ENCODE assay signal across 10 cellular contexts in the genomic region with DNA sequence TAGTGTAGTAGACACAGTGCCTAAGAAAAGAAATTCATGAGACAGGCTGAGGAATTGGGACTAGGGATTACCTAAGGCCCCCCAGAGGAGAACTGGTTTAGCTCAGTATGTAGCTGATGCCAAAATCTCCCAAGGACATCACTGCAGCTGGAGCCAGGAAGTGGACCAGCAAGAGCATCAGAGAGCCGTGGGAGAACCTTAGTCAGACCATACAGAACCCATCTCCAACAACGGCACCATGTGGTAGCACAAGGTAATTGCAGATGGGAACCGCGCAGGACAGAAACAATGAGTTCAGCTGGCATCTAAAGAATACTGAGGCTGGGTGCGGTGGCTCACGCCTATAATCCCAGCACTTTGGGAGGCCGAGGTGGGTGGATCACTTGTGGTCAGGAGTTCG.
DNase-seq lines count a peak whose midpoint lies in the region; ATAC-seq, FAIRE-seq and TF ChIP-seq lines count a peak whose summit lies in the region.
"Had no signal": no experiment of that assay in that cellular context is flagged by ENCODE, and none has a peak within 500 bp of the region (broad histone marks: within the 10 kb centered on the region; RNA-seq: fewer than 3 reads in every experiment).

No MANE protein-coding gene starts in this region.

- no peaks in the 10 kb centered on the region for H3K27me3 Mint-ChIP-seq in WTC11 (ENCODE audit: low read depth)

- peak; percentile 84 for DNase-seq in ELF-1 (ENCODE audit: low read depth, low spot score)
- peak; percentile 3 for DNase-seq in HT-29 (ENCODE audit: low spot score)
- peak; percentile 80 for DNase-seq in WTC11 (ENCODE audit: low spot score)
- no peak for DNase-seq in kidney
- DNase-seq: body of pancreas, substantia nigra had no signal

- no peak overlapping the region for H3K27ac Mint-ChIP-seq in WTC11

- no peaks in the 10 kb centered on the region for H3K9me3 Mint-ChIP-seq in WTC11

- POLR2A ChIA-PET in WTC11 (lab: Charles Lee): no interaction called here

- H3K9ac ChIP-seq in liver (ENCODE audit: low read depth in 1 of 2, low read length in 2 of 2) (no peak overlapping the region), kidney (ENCODE audit: low read length in 2 of 2) (no peak overlapping the region)

- intact Hi-C loops in kidney (cut with DNase I): no loop called here

- peak; percentile 69 for TF ChIP-seq CTCF in WTC11 (IDR thresholded peaks at IDR 0.05)
- peak; percentile 37 for TF ChIP-seq CTCF in liver (IDR thresholded peaks at IDR 0.05; ENCODE audit: low read depth, low read length, missing input control)
- no peak for TF ChIP-seq CTCF in kidney (IDR thresholded peaks at IDR 0.05; ENCODE audit: borderline replicate concordance, extremely low read depth, insufficient read depth)

- H3K4me1 Mint-ChIP-seq in WTC11: no peaks in the 10 kb centered on the region

- no peak overlapping the region for H3K4me3 Mint-ChIP-seq in WTC11

- H3K9me3 ChIP-seq in liver (ENCODE audit: control insufficient read depth in 4 of 4, low read length in 3 of 4): peaks cover 2 to 4% (median 3%) of the 10 kb centered on the region in 4 donors
- peaks cover 0 to 3% of the 10 kb centered on the region in 2 donors for H3K9me3 ChIP-seq in kidney (ENCODE audit: control insufficient read depth in 1 of 2, low read length in 2 of 2)

- TF ChIP-seq RAD21 in liver (IDR thresholded peaks at IDR 0.05): peak; percentile 44 to 47

- H3K4me3 ChIP-seq in liver (ENCODE audit: low read depth in 1 of 3, low read length in 3 of 3) (no peak overlapping the region), kidney (ENCODE audit: low read length in 2 of 2) (no peak overlapping the region)
- H3K4me3 ChIP-seq: body of pancreas had no signal

- no peak overlapping the region for H3K27ac ChIP-seq in liver (ENCODE audit: low read depth in 1 of 2, low read length in 2 of 2)
- H3K27ac ChIP-seq in kidney (ENCODE audit: low read depth in 2 of 2, low read length in 2 of 2): no peak overlapping the region
- H3K27ac ChIP-seq: body of pancreas had no signal

- no peak for FAIRE-seq in kidney (lab: Jason Lieb, UNC)

- H3K36me3 ChIP-seq in liver (ENCODE audit: control insufficient read depth in 4 of 4, insufficient read depth in 3 of 4, low read depth in 1 of 4, low read length in 3 of 4): no peaks in the 10 kb centered on the region
- H3K36me3 ChIP-seq in kidney (ENCODE audit: control insufficient read depth in 1 of 2, insufficient read depth in 2 of 2, low read length in 2 of 2): no peaks in the 10 kb centered on the region

- H3K36me3 Mint-ChIP-seq in WTC11: no peaks in the 10 kb centered on the region

- H3K27me3 ChIP-seq in liver (ENCODE audit: control insufficient read depth in 4 of 4, insufficient read depth in 4 of 4, low read length in 3 of 4): no peaks in the 10 kb centered on the region
- H3K27me3 ChIP-seq: body of pancreas had no signal

- H3K4me1 ChIP-seq in liver (ENCODE audit: control insufficient read depth in 4 of 4, insufficient read depth in 4 of 4, low read length in 3 of 4) (peaks cover 8 to 10% (median 10%) of the 10 kb centered on the region in 4 donors), kidney (ENCODE audit: control insufficient read depth in 1 of 2, insufficient read depth in 1 of 2, low read depth in 1 of 2, low read length in 2 of 2) (no peaks in the 10 kb centered on the region)
- H3K4me1 ChIP-seq: body of pancreas had no signal

- CTCF ChIA-PET in WTC11 (lab: Charles Lee): interaction anchor here (0.6 to 1.8 kb wide), 26 partner anchors 9 to 977 kb away, joined by 3 to 11 read pairs (median 3); no protein-coding TSS in a partner anchor

- 52% methylated on average over 8 of the region's 8 CpGs for WGBS in liver

- ATAC-seq in WTC11: peak; percentile 96
- no peak for ATAC-seq in GM18502 (IDR thresholded peaks at IDR 0.05; ENCODE audit: poor library complexity, unreplicated experiment)
- ATAC-seq in GM21381 (IDR thresholded peaks at IDR 0.05; ENCODE audit: unreplicated experiment): no peak
- ATAC-seq: activated CD4-positive, CD25-positive, alpha-beta regulatory T cell treated with anti-CD3 and anti-CD28 coated beads, Interleukin-2, amount 50 U/mL, for 24 hours; body of pancreas had no signal

TF ChIP-seq in WTC11, 78 proteins besides CTCF, POLR2A, EP300 and RAD21 (continues in another document):
- TF ChIP-seq OVOL2 (CRISPR knock-in tag; IDR thresholded peaks at IDR 0.05; ENCODE audit: borderline replicate concordance) (no peak), JUN (CRISPR knock-in tag; IDR thresholded peaks at IDR 0.05) (no peak), HMGA2 (CRISPR knock-in tag; IDR thresholded peaks at IDR 0.05) (no peak)
- TF ChIP-seq, protein P1, sequence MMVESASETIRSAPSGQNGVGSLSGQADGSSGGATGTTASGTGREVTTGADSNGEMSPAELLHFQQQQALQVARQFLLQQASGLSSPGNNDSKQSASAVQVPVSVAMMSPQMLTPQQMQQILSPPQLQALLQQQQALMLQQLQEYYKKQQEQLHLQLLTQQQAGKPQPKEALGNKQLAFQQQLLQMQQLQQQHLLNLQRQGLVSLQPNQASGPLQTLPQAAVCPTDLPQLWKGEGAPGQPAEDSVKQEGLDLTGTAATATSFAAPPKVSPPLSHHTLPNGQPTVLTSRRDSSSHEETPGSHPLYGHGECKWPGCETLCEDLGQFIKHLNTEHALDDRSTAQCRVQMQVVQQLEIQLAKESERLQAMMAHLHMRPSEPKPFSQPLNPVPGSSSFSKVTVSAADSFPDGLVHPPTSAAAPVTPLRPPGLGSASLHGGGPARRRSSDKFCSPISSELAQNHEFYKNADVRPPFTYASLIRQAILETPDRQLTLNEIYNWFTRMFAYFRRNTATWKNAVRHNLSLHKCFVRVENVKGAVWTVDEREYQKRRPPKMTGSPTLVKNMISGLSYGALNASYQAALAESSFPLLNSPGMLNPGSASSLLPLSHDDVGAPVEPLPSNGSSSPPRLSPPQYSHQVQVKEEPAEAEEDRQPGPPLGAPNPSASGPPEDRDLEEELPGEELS (CRISPR knock-in tag; IDR thresholded peaks at IDR 0.05): no peak
- TF ChIP-seq, protein P2, sequence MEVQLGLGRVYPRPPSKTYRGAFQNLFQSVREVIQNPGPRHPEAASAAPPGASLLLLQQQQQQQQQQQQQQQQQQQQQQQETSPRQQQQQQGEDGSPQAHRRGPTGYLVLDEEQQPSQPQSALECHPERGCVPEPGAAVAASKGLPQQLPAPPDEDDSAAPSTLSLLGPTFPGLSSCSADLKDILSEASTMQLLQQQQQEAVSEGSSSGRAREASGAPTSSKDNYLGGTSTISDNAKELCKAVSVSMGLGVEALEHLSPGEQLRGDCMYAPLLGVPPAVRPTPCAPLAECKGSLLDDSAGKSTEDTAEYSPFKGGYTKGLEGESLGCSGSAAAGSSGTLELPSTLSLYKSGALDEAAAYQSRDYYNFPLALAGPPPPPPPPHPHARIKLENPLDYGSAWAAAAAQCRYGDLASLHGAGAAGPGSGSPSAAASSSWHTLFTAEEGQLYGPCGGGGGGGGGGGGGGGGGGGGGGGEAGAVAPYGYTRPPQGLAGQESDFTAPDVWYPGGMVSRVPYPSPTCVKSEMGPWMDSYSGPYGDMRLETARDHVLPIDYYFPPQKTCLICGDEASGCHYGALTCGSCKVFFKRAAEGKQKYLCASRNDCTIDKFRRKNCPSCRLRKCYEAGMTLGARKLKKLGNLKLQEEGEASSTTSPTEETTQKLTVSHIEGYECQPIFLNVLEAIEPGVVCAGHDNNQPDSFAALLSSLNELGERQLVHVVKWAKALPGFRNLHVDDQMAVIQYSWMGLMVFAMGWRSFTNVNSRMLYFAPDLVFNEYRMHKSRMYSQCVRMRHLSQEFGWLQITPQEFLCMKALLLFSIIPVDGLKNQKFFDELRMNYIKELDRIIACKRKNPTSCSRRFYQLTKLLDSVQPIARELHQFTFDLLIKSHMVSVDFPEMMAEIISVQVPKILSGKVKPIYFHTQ (CRISPR knock-in tag; IDR thresholded peaks at IDR 0.05): no peak

TF ChIP-seq in liver, 16 proteins besides CTCF, POLR2A, EP300 and RAD21 (continues in another document):
- no peak for TF ChIP-seq GABPA (IDR thresholded peaks at IDR 0.05 in 1 of 2, conservative IDR thresholded peaks at IDR 0.05 in 1 of 2)
- TF ChIP-seq SP1 (IDR thresholded peaks at IDR 0.05): no peak
- no peak for TF ChIP-seq HNF4G (IDR thresholded peaks at IDR 0.05)
- TF ChIP-seq, protein P3, sequence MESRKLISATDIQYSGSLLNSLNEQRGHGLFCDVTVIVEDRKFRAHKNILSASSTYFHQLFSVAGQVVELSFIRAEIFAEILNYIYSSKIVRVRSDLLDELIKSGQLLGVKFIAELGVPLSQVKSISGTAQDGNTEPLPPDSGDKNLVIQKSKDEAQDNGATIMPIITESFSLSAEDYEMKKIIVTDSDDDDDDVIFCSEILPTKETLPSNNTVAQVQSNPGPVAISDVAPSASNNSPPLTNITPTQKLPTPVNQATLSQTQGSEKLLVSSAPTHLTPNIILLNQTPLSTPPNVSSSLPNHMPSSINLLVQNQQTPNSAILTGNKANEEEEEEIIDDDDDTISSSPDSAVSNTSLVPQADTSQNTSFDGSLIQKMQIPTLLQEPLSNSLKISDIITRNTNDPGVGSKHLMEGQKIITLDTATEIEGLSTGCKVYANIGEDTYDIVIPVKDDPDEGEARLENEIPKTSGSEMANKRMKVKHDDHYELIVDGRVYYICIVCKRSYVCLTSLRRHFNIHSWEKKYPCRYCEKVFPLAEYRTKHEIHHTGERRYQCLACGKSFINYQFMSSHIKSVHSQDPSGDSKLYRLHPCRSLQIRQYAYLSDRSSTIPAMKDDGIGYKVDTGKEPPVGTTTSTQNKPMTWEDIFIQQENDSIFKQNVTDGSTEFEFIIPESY (IDR thresholded peaks at IDR 0.05): no peak
- TF ChIP-seq, protein P4, sequence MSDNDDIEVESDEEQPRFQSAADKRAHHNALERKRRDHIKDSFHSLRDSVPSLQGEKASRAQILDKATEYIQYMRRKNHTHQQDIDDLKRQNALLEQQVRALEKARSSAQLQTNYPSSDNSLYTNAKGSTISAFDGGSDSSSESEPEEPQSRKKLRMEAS (IDR thresholded peaks at IDR 0.05): no peak
- TF ChIP-seq HNF4A (conservative IDR thresholded peaks at IDR 0.05): no peak
- no peak for TF ChIP-seq TAF1 (conservative IDR thresholded peaks at IDR 0.05)
